ENCODE assay signal across 9 cellular contexts in the genomic region with DNA sequence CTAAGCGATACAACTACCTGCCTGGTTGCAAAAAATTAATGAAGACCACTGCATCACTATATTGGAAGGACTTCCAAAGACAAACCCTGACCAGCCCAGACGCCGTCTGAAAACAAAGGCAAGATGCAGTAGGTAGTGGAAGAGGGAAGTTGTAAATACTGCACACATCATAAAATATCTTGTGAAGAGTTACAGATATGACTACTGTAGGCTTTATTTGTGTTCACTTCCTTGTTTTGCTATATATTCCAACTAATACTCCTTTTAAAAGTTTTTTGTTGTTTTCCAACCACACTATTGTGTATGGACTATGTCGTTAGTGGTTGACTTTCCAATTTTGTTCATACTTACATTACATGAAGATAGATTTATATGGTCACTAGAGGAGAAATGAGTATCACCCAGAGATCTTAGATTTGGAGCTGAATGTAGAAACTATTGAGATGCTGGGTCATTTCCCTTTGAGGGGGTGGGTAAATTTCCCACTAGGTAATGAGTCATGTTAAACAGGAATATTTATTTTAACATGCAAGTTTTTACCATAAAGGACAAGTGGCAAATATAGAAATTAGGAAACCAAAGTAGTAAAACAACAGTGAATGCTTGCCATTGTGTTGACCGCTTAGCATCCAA. TPM values are rescaled to one million over a fixed set of nuclear protein-coding genes. Genes with fewer than 3 reads are reported as not detected.
DNase-seq lines count a peak whose midpoint lies in the region; ATAC-seq and TF ChIP-seq lines count a peak whose summit lies in the region.
"Had no signal": no experiment of that assay in that cellular context is flagged by ENCODE, and none has a peak within 500 bp of the region (broad histone marks: within the 10 kb centered on the region; RNA-seq: fewer than 3 reads in every experiment).

No MANE protein-coding gene starts in this region.

- H3K27ac ChIP-seq in GM23248 (peak overlapping the region; percentile 28; the same call in 1 of the 2 replicates), vagina (no peak overlapping the region)

- H2AFZ ChIP-seq in GM23248, result peak overlapping the region; percentile 54

- H3K4me1 ChIP-seq in GM23248 (ENCODE audit: insufficient read depth) (peaks cover 14% of the 10 kb centered on the region), HAP-1 (peaks cover 45% of the 10 kb centered on the region), vagina (no peaks in the 10 kb centered on the region)

- no peaks in the 10 kb centered on the region for H3K79me2 ChIP-seq in GM23248 (ENCODE audit: insufficient read depth)

- H3F3A ChIP-seq in GM23248 (ENCODE audit: insufficient read depth), result peaks cover 11% of the 10 kb centered on the region

- ATAC-seq in GM18858 (IDR thresholded peaks at IDR 0.05; ENCODE audit: unreplicated experiment) (peak; percentile 89), memory B cell (ENCODE audit: low read depth) (no peak)

- TF ChIP-seq CTCF in vagina (IDR thresholded peaks at IDR 0.05), result no peak

- no peaks in the 10 kb centered on the region for H3K27me3 ChIP-seq in GM23248 (replicated peaks; ENCODE audit: insufficient read depth)
- H3K27me3 ChIP-seq in HAP-1 (ENCODE audit: low read depth), result no peaks in the 10 kb centered on the region
- no peaks in the 10 kb centered on the region for H3K27me3 ChIP-seq in vagina

- no peak overlapping the region for H3K4me2 ChIP-seq in GM23248 (ENCODE audit: unreplicated experiment)

- intact Hi-C loops in vagina (cut with DNase I), result no loop called here

- H3K9me3 Mint-ChIP-seq in memory B cell, result no peaks in the 10 kb centered on the region

- H3K36me3 Mint-ChIP-seq in memory B cell, result peaks cover 9% of the 10 kb centered on the region

- H3K4me3 ChIP-seq in GM23248 (no peak overlapping the region), HAP-1 (no peak overlapping the region), vagina (no peak overlapping the region)

- 74% methylated on average over 5 of the region's 5 CpGs for WGBS in GM23248 (ENCODE audit: low coverage in 1 of 2, low lambda C conversion rate in 2 of 2, missing lambda C conversion rate in 2 of 2), 2 experiments

- no peaks in the 10 kb centered on the region for H3K36me3 ChIP-seq in GM23248 (ENCODE audit: low read depth)
- H3K36me3 ChIP-seq in HAP-1 (replicated peaks), result no peaks in the 10 kb centered on the region
- no peaks in the 10 kb centered on the region for H3K36me3 ChIP-seq in vagina

- in situ Hi-C loops in GM23248 (cut with MboI) (no loop called here), HAP-1 (cut with MboI; ENCODE audit: low sequenced_read_pairs) (no loop called here)

- DNase-seq in GM23248, result peak; percentile 37
- DNase-seq in MV-4-11 (lab: John Stamatoyannopoulos, UW), result peak; percentile 69
- no peak for DNase-seq in memory B cell (ENCODE audit: low spot score in 2 of 2)
- DNase-seq in HAP-1 (ENCODE audit: low spot score in 2 of 2), result no peak
- DNase-seq in vagina (ENCODE audit: extremely low spot score in 2 of 2), result no peak
- no peak for DNase-seq in DMS79 (lab: John Stamatoyannopoulos, UW)
- DNase-seq in DMS 273 (lab: John Stamatoyannopoulos, UW; ENCODE audit: unreplicated experiment), result no peak
- DNase-seq: NCI-H2171 had no signal

- TF ChIP-seq POLR2A in vagina (IDR thresholded peaks at IDR 0.05), result no peak

- H3K27ac Mint-ChIP-seq in memory B cell, result peak overlapping the region; percentile 50

- no peaks in the 10 kb centered on the region for H3K27me3 Mint-ChIP-seq in memory B cell

- no peak overlapping the region for H3K9ac ChIP-seq in GM23248

- no peaks in the 10 kb centered on the region for H3K9me2 ChIP-seq in GM23248 (ENCODE audit: insufficient read depth)

- H3K4me1 Mint-ChIP-seq in memory B cell, result peaks cover 9% of the 10 kb centered on the region

- H3K9me3 ChIP-seq in GM23248 (ENCODE audit: low read depth), result no peaks in the 10 kb centered on the region
- no peaks in the 10 kb centered on the region for H3K9me3 ChIP-seq in HAP-1
- no peaks in the 10 kb centered on the region for H3K9me3 ChIP-seq in vagina

- H3K4me3 Mint-ChIP-seq in memory B cell, result no peak overlapping the region

- H4K20me1 ChIP-seq in GM23248 (ENCODE audit: insufficient read depth), result no peaks in the 10 kb centered on the region

RNA-seq across cellular contexts. Expression of gene TXLNB, which starts 16.6 kb away (rescaled TPM):
- 0.13 and 0.22 TPM in 2 replicates for total RNA-seq in GM23248 (2014; rRNA removed; shearing (Covaris generic))
- 0.23 TPM in 1 of 2 replicates, not detected in the other for polyA plus RNA-seq in GM23248 (2016; fragmentation: Nextera tagmentation; extraction: Ambion mirVana)
- 0.49 TPM for total RNA-seq in vagina

Comparison
In these comparisons a context has a peak if more than half of its experiments do, and no peak if none do; other contexts are left out.
1. DNase-seq: peak in GM23248 (single experiment) and MV-4-11 (single experiment); none in memory B cell (0 of 2), HAP-1 (0 of 2), vagina (0 of 2), DMS79 (single experiment) and DMS 273 (single experiment).